In genomic region chr14:101082436-101083384, GRCh38 we compare ENCODE assay signal across 27 cellular contexts.
DNase-seq lines count a peak whose midpoint lies in the region; ATAC-seq, FAIRE-seq and TF ChIP-seq lines count a peak whose summit lies in the region.
"Had no signal": no experiment of that assay in that cellular context is flagged by ENCODE, and none has a peak within 500 bp of the region (broad histone marks: within the 10 kb centered on the region; RNA-seq: fewer than 3 reads in every experiment).

No MANE protein-coding gene starts in this region.

- CTCF ChIA-PET in activated CD8-positive, alpha-beta memory T cell treated with anti-CD3 and anti-CD28 coated beads, Interleukin-2, amount 10 ng/mL, durations not matched to agents 7 days and 5 days (lab: Charles Lee): no interaction called here

- TF ChIP-seq CTCF in bronchial epithelial cell (IDR thresholded peaks at IDR 0.05; ENCODE audit: insufficient read depth, low read length, severe bottlenecking) (no peak), lower leg skin (IDR thresholded peaks at IDR 0.05) (no peak), stomach (IDR thresholded peaks at IDR 0.05) (no peak)

- no peaks in the 10 kb centered on the region for H3K9me3 Mint-ChIP-seq in activated CD8-positive, alpha-beta memory T cell treated with anti-CD3 and anti-CD28 coated beads, Interleukin-2, amount 10 ng/mL, durations not matched to agents 7 days and 5 days (ENCODE audit: low read depth)
- H3K9me3 Mint-ChIP-seq: activated naive CD4-positive, alpha-beta T cell treated with anti-CD3 and anti-CD28 coated beads for 36 hours; CD4-positive, alpha-beta T cell had no signal

- H3K9me3 ChIP-seq in stomach: peaks cover 0 to 26% (median 8%) of the 10 kb centered on the region in 4 donors

- H3K27ac Mint-ChIP-seq in activated CD8-positive, alpha-beta memory T cell treated with anti-CD3 and anti-CD28 coated beads, Interleukin-2, amount 10 ng/mL, durations not matched to agents 7 days and 5 days: no peak overlapping the region
- H3K27ac Mint-ChIP-seq: activated naive CD4-positive, alpha-beta T cell treated with anti-CD3 and anti-CD28 coated beads for 36 hours; activated T-cell treated with anti-CD3 and anti-CD28 coated beads, Interleukin-2, amount 50 U/mL, for 72 hours; CD4-positive, alpha-beta T cell; IgD-negative memory B cell had no signal

- no peaks in the 10 kb centered on the region for H3K36me3 Mint-ChIP-seq in activated CD8-positive, alpha-beta memory T cell treated with anti-CD3 and anti-CD28 coated beads, Interleukin-2, amount 10 ng/mL, durations not matched to agents 7 days and 5 days
- H3K36me3 Mint-ChIP-seq: IgD-negative memory B cell had no signal

- H3K4me1 ChIP-seq in stomach: peaks cover under 1 to 4% (median 1%) of the 10 kb centered on the region in 4 donors
- H3K4me1 ChIP-seq: psoas muscle had no signal

- H3K36me3 ChIP-seq in bronchial epithelial cell (ENCODE audit: control insufficient read depth, insufficient read depth, low read length) (no peaks in the 10 kb centered on the region), stomach (no peaks in the 10 kb centered on the region)
- H3K36me3 ChIP-seq: brain microvascular endothelial cell had no signal

- H3K27ac ChIP-seq in stomach: no peak overlapping the region
- H3K27ac ChIP-seq: brain microvascular endothelial cell, epithelial cell of prostate, psoas muscle, VCaP had no signal

- no peak for TF ChIP-seq EP300 in stomach (IDR thresholded peaks at IDR 0.05)

- peak; percentile 32 for DNase-seq in activated CD8-positive, alpha-beta memory T cell treated with anti-CD3 and anti-CD28 coated beads, Interleukin-2, amount 10 ng/mL, durations not matched to agents 7 days and 5 days
- no peak for DNase-seq in activated CD8-positive, alpha-beta memory T cell treated with anti-CD3 and anti-CD28 coated beads, Interleukin-2, amount 50 U/mL, for 48 hours
- DNase-seq in bronchial epithelial cell (ENCODE audit: low read depth): no peak
- peak in 1 of 2 donors; percentile 43 for DNase-seq in lower leg skin (ENCODE audit: low spot score in 2 of 2)
- DNase-seq in stomach: peak; percentile 17
- DNase-seq in activated CD4-positive, alpha-beta T cell treated with anti-CD3 and anti-CD28 coated beads for 1 hour: no peak
- DNase-seq: activated CD4-positive, alpha-beta T cell treated with anti-CD3 and anti-CD28 coated beads for 4 hours; activated naive CD4-positive, alpha-beta T cell treated with anti-CD3 and anti-CD28 coated beads for 36 hours; activated T-cell treated with anti-CD3 and anti-CD28 coated beads, Interleukin-2, amount 50 U/mL, for 72 hours; amygdala; brain microvascular endothelial cell; CD4-positive, alpha-beta T cell; effector CD4-positive, alpha-beta T cell; left ventricle myocardium superior; midbrain; naive B cell; NCI-H446; NCI-H774; psoas muscle; stimulated activated naive CD8-positive, alpha-beta T cell treated with anti-CD3 and anti-CD28 coated beads, Interleukin-15, Interleukin-2, amounts not matched to agents 100 U/mL and 50 U/mL, for 24 hours; T1000 had no signal

- no peak overlapping the region for H3K4me3 Mint-ChIP-seq in activated CD8-positive, alpha-beta memory T cell treated with anti-CD3 and anti-CD28 coated beads, Interleukin-2, amount 10 ng/mL, durations not matched to agents 7 days and 5 days
- H3K4me3 Mint-ChIP-seq: activated naive CD4-positive, alpha-beta T cell treated with anti-CD3 and anti-CD28 coated beads for 36 hours; activated T-cell treated with anti-CD3 and anti-CD28 coated beads, Interleukin-2, amount 50 U/mL, for 72 hours; CD4-positive, alpha-beta T cell; IgD-negative memory B cell had no signal

- intact Hi-C loops in lower leg skin (cut with DNase I; ENCODE audit: low total_unique reads) (no loop called here), stomach (cut with DNase I; ENCODE audit: low total_unique reads) (no loop called here)

- no peak for TF ChIP-seq POLR2A in lower leg skin (IDR thresholded peaks at IDR 0.05)
- no peak for TF ChIP-seq POLR2A in stomach (IDR thresholded peaks at IDR 0.05)

- H3K4me1 Mint-ChIP-seq in activated CD8-positive, alpha-beta memory T cell treated with anti-CD3 and anti-CD28 coated beads, Interleukin-2, amount 10 ng/mL, durations not matched to agents 7 days and 5 days: no peaks in the 10 kb centered on the region
- H3K4me1 Mint-ChIP-seq: IgD-negative memory B cell had no signal

- H3K4me3 ChIP-seq in bronchial epithelial cell (ENCODE audit: low read depth, low read length): no peak overlapping the region
- peak overlapping the region; percentile 2 for H3K4me3 ChIP-seq in lower leg skin (ENCODE audit: low read depth, poor library complexity, severe bottlenecking)
- H3K4me3 ChIP-seq in stomach: no peak overlapping the region
- H3K4me3 ChIP-seq: psoas muscle had no signal

- H3K27me3 ChIP-seq in bronchial epithelial cell (ENCODE audit: control insufficient read depth, insufficient read depth, low read length): peaks cover 5% of the 10 kb centered on the region
- peaks cover 0 to 30% (median 16%) of the 10 kb centered on the region in 3 donors for H3K27me3 ChIP-seq in stomach
- H3K27me3 ChIP-seq: brain microvascular endothelial cell had no signal

- ATAC-seq in activated CD8-positive, alpha-beta memory T cell treated with anti-CD3 and anti-CD28 coated beads, Interleukin-2, amount 10 ng/mL, durations not matched to agents 7 days and 5 days: no peak
- no peak for ATAC-seq in HG02981 (IDR thresholded peaks at IDR 0.05; ENCODE audit: unreplicated experiment)
- ATAC-seq in HG02852 (IDR thresholded peaks at IDR 0.05; ENCODE audit: unreplicated experiment): no peak
- ATAC-seq: activated T-cell treated with anti-CD3 and anti-CD28 coated beads, Interleukin-2, amount 50 U/mL, for 72 hours; left ventricle myocardium superior; psoas muscle; stimulated activated naive CD8-positive, alpha-beta T cell treated with anti-CD3 and anti-CD28 coated beads, Interleukin-15, Interleukin-2, amounts not matched to agents 100 U/mL and 50 U/mL, for 24 hours had no signal

- WGBS in lower leg skin, 2 donors: 79 to 89% methylated on average over 10 of the region's 10 CpGs
- WGBS in stomach, 5 donors: 79 to 86% (median 81%) methylated on average over 9 to 10 of the region's 10 CpGs

- FAIRE-seq in bronchial epithelial cell (lab: Jason Lieb, UNC): peak; percentile 28
- FAIRE-seq: D721Med had no signal

- H3K27me3 Mint-ChIP-seq in activated CD8-positive, alpha-beta memory T cell treated with anti-CD3 and anti-CD28 coated beads, Interleukin-2, amount 10 ng/mL, durations not matched to agents 7 days and 5 days: peaks cover 39% of the 10 kb centered on the region

Comparison
In these comparisons a context has a peak if more than half of its experiments do, and no peak if none do; other contexts are left out.
1. DNase-seq: peak in activated CD8-positive, alpha-beta memory T cell treated with anti-CD3 and anti-CD28 coated beads, Interleukin-2, amount 10 ng/mL, durations not matched to agents 7 days and 5 days (single experiment) and stomach (single experiment); none in activated CD8-positive, alpha-beta memory T cell treated with anti-CD3 and anti-CD28 coated beads, Interleukin-2, amount 50 U/mL, for 48 hours (single experiment), bronchial epithelial cell (single experiment) and activated CD4-positive, alpha-beta T cell treated with anti-CD3 and anti-CD28 coated beads for 1 hour (single experiment).